Comparison of ENCODE assay signal across 8 cellular contexts in the genomic region with DNA sequence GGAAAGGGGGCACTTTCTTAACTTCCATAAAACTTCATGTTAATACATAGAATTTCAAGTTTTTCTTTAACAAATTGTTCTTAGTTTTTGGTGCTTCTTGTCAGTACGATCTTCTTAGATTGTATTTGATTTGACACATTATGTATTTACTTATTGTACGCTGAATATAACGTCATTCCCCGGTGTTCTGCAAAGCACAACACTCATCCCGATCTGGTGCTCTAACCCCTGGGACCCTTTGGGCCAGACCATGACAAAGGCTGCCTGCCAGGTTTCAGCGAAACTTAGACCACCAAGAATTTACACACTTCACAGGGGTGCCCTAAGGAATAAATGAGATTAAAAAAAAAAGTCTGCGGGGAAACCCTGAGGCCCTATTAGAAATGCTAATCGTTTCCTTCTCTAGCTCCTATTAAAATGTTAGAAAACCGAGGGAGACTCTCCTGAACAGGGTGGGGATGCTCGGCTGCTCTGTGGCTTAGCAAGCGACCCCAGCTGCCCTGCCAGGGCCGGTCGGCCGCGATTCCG. TPM values are rescaled to one million over a fixed set of nuclear protein-coding genes. Genes with fewer than 3 reads are reported as not detected.
A peak's percentile ranks its signal among the peaks of the same experiment; 100 is the strongest.
DNase-seq lines count a peak whose midpoint lies in the region; ATAC-seq and TF ChIP-seq lines count a peak whose summit lies in the region.

No MANE protein-coding gene starts in this region.

- TSS peak; percentile 82 for BruUV-seq in A673 (replicated peaks; lab: Mats Ljungman, UMichigan)
- no TSS peak for BruUV-seq in mammary epithelial cell (replicated peaks; lab: Mats Ljungman, UMichigan)

- H4K20me1 ChIP-seq in mammary epithelial cell (ENCODE audit: insufficient read depth, low read length): peaks cover under 1% of the 10 kb centered on the region

- H3K9me3 ChIP-seq in A673 (ENCODE audit: low read depth, low read length, poor library complexity, severe bottlenecking) (no peaks in the 10 kb centered on the region), mammary epithelial cell (replicated peaks; ENCODE audit: insufficient read depth, low read length) (no peaks in the 10 kb centered on the region), mucosa of descending colon (no peaks in the 10 kb centered on the region)

- H3K4me3 ChIP-seq in A673 (ENCODE audit: low read depth, low read length, poor library complexity, severe bottlenecking): peak overlapping the region; percentile 92
- peak overlapping the region; percentile 61 to 88 (median 75) for H3K4me3 ChIP-seq in mammary epithelial cell (replicated peaks in 1 of 3; ENCODE audit: insufficient read depth in 1 of 3, low read depth in 2 of 3, low read length in 3 of 3)
- peak overlapping the region; percentile 91 for H3K4me3 ChIP-seq in mucosa of descending colon

- H3K36me3 ChIP-seq in A673 (ENCODE audit: insufficient read depth, low read length, poor library complexity, severe bottlenecking) (no peaks in the 10 kb centered on the region), mammary epithelial cell (ENCODE audit: insufficient read depth, low read length) (no peaks in the 10 kb centered on the region), mucosa of descending colon (ENCODE audit: low read depth) (no peaks in the 10 kb centered on the region)

- 31% methylated on average over 16 of the region's 16 CpGs for WGBS in mammary epithelial cell (ENCODE audit: low coverage, missing lambda C conversion rate)

- peak; percentile 58 for DNase-seq in A673 (ENCODE audit: low spot score)
- DNase-seq in HuH-7 (ENCODE audit: low spot score): peak; percentile 30
- no peak for DNase-seq in mammary epithelial cell
- DNase-seq in mucosa of descending colon: peak in 1 of 3 donors; percentile 19
- no peak for DNase-seq in EL
- no peak for DNase-seq in NCI-H2029 treated with DMSO at 0.1 percent for 48 hours (lab: John Stamatoyannopoulos, UW)
- DNase-seq in activated gamma-delta T cell (lab: John Stamatoyannopoulos, UW): no peak

- CTCF ChIA-PET in A673 (lab: Charles Lee) (interaction anchor here (1.7 kb wide), 1 partner anchor 59 kb away, joined by 14 read pairs; the partner anchor contains the start of gene TRMO), mammary epithelial cell (lab: Charles Lee; ENCODE audit: low non-redundant PET) (no interaction called here)

- intact Hi-C loops in A673 (cut with micrococcal nuclease; ENCODE audit: unreplicated experiment) (loop anchor here (2.0 kb wide), 1 partner anchor 59 kb away; the partner anchor contains the start of gene TRMO), mammary epithelial cell (cut with micrococcal nuclease) (loop anchor here (2.0 kb wide), 3 partner anchors 53 to 75 kb away; partner anchors contain the start of genes NANS and TRMO), mucosa of descending colon (cut with DNase I, micrococcal nuclease) (no loop called here)

- H3K27ac ChIP-seq in A673 (ENCODE audit: low read depth, low read length, poor library complexity, severe bottlenecking): peak overlapping the region; percentile 99
- peak overlapping the region; percentile 88 for H3K27ac ChIP-seq in mammary epithelial cell (ENCODE audit: insufficient read depth, low read depth, low read length)

- no peak for TF ChIP-seq CTCF in A673 (conservative IDR thresholded peaks at IDR 0.05; ENCODE audit: low read depth, low read length)
- no peak for TF ChIP-seq CTCF in mammary epithelial cell (conservative IDR thresholded peaks at IDR 0.05 in 1 of 2, IDR thresholded peaks at IDR 0.05 in 1 of 2; ENCODE audit: extremely low read depth in 1 of 2, insufficient read depth in 1 of 2, low read depth in 1 of 2, low read length in 2 of 2)
- no peak for TF ChIP-seq CTCF in mucosa of descending colon (IDR thresholded peaks at IDR 0.05)

- H3K4me1 ChIP-seq in A673 (ENCODE audit: insufficient read depth, low read length, poor library complexity, severe bottlenecking) (peaks cover 40% of the 10 kb centered on the region), mammary epithelial cell (ENCODE audit: insufficient read depth, low read length) (peaks cover 43% of the 10 kb centered on the region), mucosa of descending colon (ENCODE audit: low read depth) (peaks cover 24% of the 10 kb centered on the region)

- POLR2A ChIA-PET in A673 (lab: Charles Lee; ENCODE audit: low non-redundant PET): no interaction called here

- H2AFZ ChIP-seq in mammary epithelial cell (ENCODE audit: low read depth, low read length): peak overlapping the region; percentile 92

- no peaks in the 10 kb centered on the region for H3K27me3 ChIP-seq in A673 (replicated peaks; ENCODE audit: insufficient read depth, low read depth, low read length, poor library complexity)
- no peaks in the 10 kb centered on the region for H3K27me3 ChIP-seq in mammary epithelial cell (ENCODE audit: insufficient read depth, low read length)

- H3K4me2 ChIP-seq in mammary epithelial cell (ENCODE audit: insufficient read depth, low read depth, low read length): peak overlapping the region; percentile 100

- in situ Hi-C loops in mammary epithelial cell (cut with MboI; ENCODE audit: low sequenced_read_pairs in 2 of 2): no loop called here

- peaks cover 48% of the 10 kb centered on the region for H3K79me2 ChIP-seq in mammary epithelial cell (ENCODE audit: insufficient read depth, low read length)

- ATAC-seq in mucosa of descending colon (no peak), GM21381 (IDR thresholded peaks at IDR 0.05; ENCODE audit: unreplicated experiment) (no peak)

- dilution Hi-C loops in mammary epithelial cell (cut with HindIII; ENCODE audit: low sequenced_read_pairs): no loop called here

- peak overlapping the region; percentile 89 for H3K9ac ChIP-seq in mammary epithelial cell (ENCODE audit: insufficient read depth, low read length)

RNA-seq across cellular contexts. Expression of gene ANP32B, which starts 0.9 kb away (rescaled TPM):
- total RNA-seq in A673 (2021): 237 and 246 TPM in 2 replicates
- 100 to 1,000 TPM in 1 of 2 donors, 1 to 10 TPM in 1; 8.2 to 164 TPM for total RNA-seq in mammary epithelial cell
- polyA plus RNA-seq in mammary epithelial cell: 36.6 TPM
- 63.0 TPM for polyA minus RNA-seq in mammary epithelial cell
- total RNA-seq in mucosa of descending colon: 100 to 1,000 TPM; 121 to 129 (median 125) TPM

RNA-seq across cellular contexts. Expression of gene HEMGN, which starts 44.3 kb away (rescaled TPM):
- not detected in 2 replicates for total RNA-seq in A673 (2021)
- total RNA-seq in mammary epithelial cell: not detected
- polyA plus RNA-seq in mammary epithelial cell: not detected
- not detected for polyA minus RNA-seq in mammary epithelial cell
- not detected for total RNA-seq in mucosa of descending colon

RNA-seq across cellular contexts. Expression of gene TRMO, which starts 60.0 kb away (rescaled TPM):
- total RNA-seq in A673 (2021) (8.9 and 10.3 TPM in 2 replicates), mammary epithelial cell (10 to 100 TPM in 1 of 2 donors, 1 to 10 TPM in 1; 7.6 to 15.3 TPM), mucosa of descending colon (10 to 100 TPM; 14.9 to 15.3 (median 14.9) TPM)
- 11.0 TPM for polyA plus RNA-seq in mammary epithelial cell
- polyA minus RNA-seq in mammary epithelial cell: 11.5 TPM

Comparison
In these comparisons a context has a peak if more than half of its experiments do, and no peak if none do; other contexts are left out.
1. DNase-seq: peak in A673 (single experiment) and HuH-7 (single experiment); none in mammary epithelial cell (single experiment), EL (single experiment), NCI-H2029 treated with DMSO at 0.1 percent for 48 hours (single experiment) and activated gamma-delta T cell (single experiment).
2. intact Hi-C loops: an anchor here in A673 (2.0 kb wide) and mammary epithelial cell (2.0 kb wide); none called in mucosa of descending colon.
3. Peak in every context shown above with its lines, with median percentiles within 50 percentile points of each other: H3K4me3 ChIP-seq.